In the genomic region with DNA sequence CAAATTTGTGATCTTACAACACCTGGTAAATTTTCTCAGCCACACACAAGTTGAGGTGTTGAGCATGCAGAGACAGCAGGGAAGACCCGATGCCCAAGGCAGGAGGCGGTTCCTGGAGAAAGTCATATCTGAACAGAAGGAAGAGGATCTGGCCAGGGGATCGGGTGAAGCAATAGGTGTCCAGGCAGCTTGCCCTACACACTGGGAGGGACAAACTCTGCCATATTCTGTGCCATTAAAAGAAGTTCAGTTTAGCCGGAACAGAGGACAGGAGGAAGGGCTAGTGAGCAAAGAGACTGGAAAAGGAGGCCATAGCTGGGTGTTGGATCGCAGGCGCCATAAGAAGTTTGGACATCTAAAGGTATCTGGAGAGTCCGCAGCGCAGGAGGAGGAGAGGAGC, we compare ENCODE assay signal across 1 cellular context.
TF ChIP-seq lines count a peak whose summit lies in the region.

No MANE protein-coding gene starts in this region.

TF ChIP-seq in K562, 482 proteins besides CTCF, POLR2A, EP300 and RAD21 (continued from another document):
- TF ChIP-seq, protein P1, sequence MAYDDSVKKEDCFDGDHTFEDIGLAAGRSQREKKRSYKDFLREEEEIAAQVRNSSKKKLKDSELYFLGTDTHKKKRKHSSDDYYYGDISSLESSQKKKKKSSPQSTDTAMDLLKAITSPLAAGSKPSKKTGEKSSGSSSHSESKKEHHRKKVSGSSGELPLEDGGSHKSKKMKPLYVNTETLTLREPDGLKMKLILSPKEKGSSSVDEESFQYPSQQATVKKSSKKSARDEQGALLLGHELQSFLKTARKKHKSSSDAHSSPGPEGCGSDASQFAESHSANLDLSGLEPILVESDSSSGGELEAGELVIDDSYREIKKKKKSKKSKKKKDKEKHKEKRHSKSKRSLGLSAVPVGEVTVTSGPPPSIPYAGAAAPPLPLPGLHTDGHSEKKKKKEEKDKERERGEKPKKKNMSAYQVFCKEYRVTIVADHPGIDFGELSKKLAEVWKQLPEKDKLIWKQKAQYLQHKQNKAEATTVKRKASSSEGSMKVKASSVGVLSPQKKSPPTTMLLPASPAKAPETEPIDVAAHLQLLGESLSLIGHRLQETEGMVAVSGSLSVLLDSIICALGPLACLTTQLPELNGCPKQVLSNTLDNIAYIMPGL (CRISPR knock-in tag; IDR thresholded peaks at IDR 0.05), result no peak
- TF ChIP-seq KDM1A (IDR thresholded peaks at IDR 0.05), result no peak
- TF ChIP-seq ZKSCAN3 (CRISPR knock-in tag; IDR thresholded peaks at IDR 0.05), result no peak
- TF ChIP-seq, protein P2, sequence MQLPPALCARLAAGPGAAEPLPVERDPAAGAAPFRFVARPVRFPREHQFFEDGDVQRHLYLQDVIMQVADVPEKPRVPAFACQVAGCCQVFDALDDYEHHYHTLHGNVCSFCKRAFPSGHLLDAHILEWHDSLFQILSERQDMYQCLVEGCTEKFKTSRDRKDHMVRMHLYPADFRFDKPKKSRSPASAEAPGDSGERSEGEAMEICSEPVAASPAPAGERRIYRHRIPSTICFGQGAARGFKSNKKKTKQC (CRISPR knock-in tag; IDR thresholded peaks at IDR 0.05), result no peak
- no peak for TF ChIP-seq ZNF707 (CRISPR knock-in tag; conservative IDR thresholded peaks at IDR 0.05)
- TF ChIP-seq NUFIP1 (IDR thresholded peaks at IDR 0.05; ENCODE audit: partially characterized antibody), result no peak
- TF ChIP-seq BRCA1 (IDR thresholded peaks at IDR 0.05), result no peak
- TF ChIP-seq BRCA1 (CRISPR knock-in tag; IDR thresholded peaks at IDR 0.05), result no peak
- TF ChIP-seq ZC3H4 (CRISPR knock-in tag; IDR thresholded peaks at IDR 0.05; ENCODE audit: borderline replicate concordance), result no peak
